In genomic region chr12:53999596-54000104, GRCh38 we compare ENCODE assay signal across 8 cellular contexts. TPM values are rescaled to one million over a fixed set of nuclear protein-coding genes. Genes with fewer than 3 reads are reported as not detected.
DNase-seq lines count a peak whose midpoint lies in the region; ATAC-seq lines count a peak whose summit lies in the region.

No MANE protein-coding gene starts in this region.

- peaks cover 1% of the 10 kb centered on the region for H3K36me3 Mint-ChIP-seq in activated CD8-positive, alpha-beta memory T cell treated with anti-CD3 and anti-CD28 coated beads, Interleukin-2, amount 10 ng/mL, durations not matched to agents 7 days and 5 days

- no peak for ATAC-seq in activated CD8-positive, alpha-beta memory T cell treated with anti-CD3 and anti-CD28 coated beads, Interleukin-2, amount 10 ng/mL, durations not matched to agents 7 days and 5 days
- peak; percentile 27 for ATAC-seq in esophagus mucosa

- H3K27ac Mint-ChIP-seq in activated CD8-positive, alpha-beta memory T cell treated with anti-CD3 and anti-CD28 coated beads, Interleukin-2, amount 10 ng/mL, durations not matched to agents 7 days and 5 days = no peak overlapping the region

- CTCF ChIA-PET in activated CD8-positive, alpha-beta memory T cell treated with anti-CD3 and anti-CD28 coated beads, Interleukin-2, amount 10 ng/mL, durations not matched to agents 7 days and 5 days (lab: Charles Lee) = interaction anchor here (0.6 to 6.1 kb wide), 13 partner anchors 9 to 243 kb away, joined by 3 to 41 read pairs (median 3); partner anchors contain the start of genes HOXC10, HOXC5 and HOXC8

- no peak for DNase-seq in activated CD8-positive, alpha-beta memory T cell treated with anti-CD3 and anti-CD28 coated beads, Interleukin-2, amount 10 ng/mL, durations not matched to agents 7 days and 5 days
- no peak for DNase-seq in activated CD8-positive, alpha-beta memory T cell treated with anti-CD3 and anti-CD28 coated beads, Interleukin-2, amount 50 U/mL, for 4 hours
- peak; percentile 44 for DNase-seq in NCI-H460 (ENCODE audit: extremely low read depth, low read depth)
- DNase-seq in stimulated activated CD8-positive, alpha-beta memory T cell treated with anti-CD3 and anti-CD28 coated beads, Interleukin-4, amount 100 ng/mL, for 48 hours = peak; percentile 54
- no peak for DNase-seq in GOT3 (lab: John Stamatoyannopoulos, UW)
- no peak for DNase-seq in stimulated activated CD4-positive, alpha-beta T cell treated with anti-CD3 and anti-CD28 coated beads, Interleukin-4, amount 100 ng/mL, for 24 hours
- DNase-seq in stimulated activated CD4-positive, alpha-beta T cell treated with anti-CD3 and anti-CD28 coated beads, Interleukin-4, amount 100 ng/mL, for 1 hour = no peak

- H3K4me1 Mint-ChIP-seq in activated CD8-positive, alpha-beta memory T cell treated with anti-CD3 and anti-CD28 coated beads, Interleukin-2, amount 10 ng/mL, durations not matched to agents 7 days and 5 days = peaks cover 14% of the 10 kb centered on the region

- peaks cover 97% of the 10 kb centered on the region for H3K27me3 Mint-ChIP-seq in activated CD8-positive, alpha-beta memory T cell treated with anti-CD3 and anti-CD28 coated beads, Interleukin-2, amount 10 ng/mL, durations not matched to agents 7 days and 5 days

- no peaks in the 10 kb centered on the region for H3K9me3 Mint-ChIP-seq in activated CD8-positive, alpha-beta memory T cell treated with anti-CD3 and anti-CD28 coated beads, Interleukin-2, amount 10 ng/mL, durations not matched to agents 7 days and 5 days (ENCODE audit: low read depth)

- H3K4me3 Mint-ChIP-seq in activated CD8-positive, alpha-beta memory T cell treated with anti-CD3 and anti-CD28 coated beads, Interleukin-2, amount 10 ng/mL, durations not matched to agents 7 days and 5 days = peak overlapping the region; percentile 42

RNA-seq across cellular contexts. Expression of gene HOXC9, which starts 0.3 kb away (rescaled TPM):
- total RNA-seq in activated CD8-positive, alpha-beta memory T cell treated with anti-CD3 and anti-CD28 coated beads, Interleukin-2, amount 10 ng/mL, durations not matched to agents 7 days and 5 days = not detected
- total RNA-seq in NCI-H460 (2014; rRNA removed; shearing (Covaris generic)) = 3.7 and 3.8 TPM in 2 replicates
- polyA plus RNA-seq in NCI-H460 (2014; cell fraction: nucleus; rRNA removed) = 5.1 and 10.1 TPM in 2 replicates
- total RNA-seq in esophagus mucosa = 1.2 TPM

RNA-seq across cellular contexts. Expression of gene HOXC8, which starts 9.1 kb away (rescaled TPM):
- not detected for total RNA-seq in activated CD8-positive, alpha-beta memory T cell treated with anti-CD3 and anti-CD28 coated beads, Interleukin-2, amount 10 ng/mL, durations not matched to agents 7 days and 5 days
- 1.3 and 1.7 TPM in 2 replicates for total RNA-seq in NCI-H460 (2014; rRNA removed; shearing (Covaris generic))
- polyA plus RNA-seq in NCI-H460 (2014; cell fraction: nucleus; rRNA removed) = 0.11 and 1.5 TPM in 2 replicates
- total RNA-seq in esophagus mucosa = 0.48 TPM

RNA-seq across cellular contexts. Expression of gene HOXC10, which starts 14.7 kb away (rescaled TPM):
- total RNA-seq in activated CD8-positive, alpha-beta memory T cell treated with anti-CD3 and anti-CD28 coated beads, Interleukin-2, amount 10 ng/mL, durations not matched to agents 7 days and 5 days = not detected
- 0.59 TPM in 1 of 2 replicates, not detected in the other for total RNA-seq in NCI-H460 (2014; rRNA removed; shearing (Covaris generic))
- polyA plus RNA-seq in NCI-H460 (2014; cell fraction: nucleus; rRNA removed) = 0.95 TPM in 1 of 2 replicates, not detected in the other
- 0.64 TPM for total RNA-seq in esophagus mucosa

RNA-seq across cellular contexts. Expression of gene HOTAIR, which starts 24.9 kb away (rescaled TPM):
- total RNA-seq in activated CD8-positive, alpha-beta memory T cell treated with anti-CD3 and anti-CD28 coated beads, Interleukin-2, amount 10 ng/mL, durations not matched to agents 7 days and 5 days = not detected
- total RNA-seq in NCI-H460 (2014; rRNA removed; shearing (Covaris generic)) = 0.17 TPM in 1 of 2 replicates, not detected in the other
- 0.06 and 0.70 TPM in 2 replicates for polyA plus RNA-seq in NCI-H460 (2014; cell fraction: nucleus; rRNA removed)
- total RNA-seq in esophagus mucosa = not detected

RNA-seq across cellular contexts. Expression of gene HOXC11, which starts 26.7 kb away (rescaled TPM):
- not detected for total RNA-seq in activated CD8-positive, alpha-beta memory T cell treated with anti-CD3 and anti-CD28 coated beads, Interleukin-2, amount 10 ng/mL, durations not matched to agents 7 days and 5 days
- 0.29 and 0.42 TPM in 2 replicates for total RNA-seq in NCI-H460 (2014; rRNA removed; shearing (Covaris generic))
- polyA plus RNA-seq in NCI-H460 (2014; cell fraction: nucleus; rRNA removed) = 0.60 TPM in 1 of 2 replicates, not detected in the other
- total RNA-seq in esophagus mucosa = 0.08 TPM

Comparison
In these comparisons a context has a peak if more than half of its experiments do, and no peak if none do; other contexts are left out.
1. DNase-seq: peak in NCI-H460 (single experiment) and stimulated activated CD8-positive, alpha-beta memory T cell treated with anti-CD3 and anti-CD28 coated beads, Interleukin-4, amount 100 ng/mL, for 48 hours (single experiment); none in activated CD8-positive, alpha-beta memory T cell treated with anti-CD3 and anti-CD28 coated beads, Interleukin-2, amount 10 ng/mL, durations not matched to agents 7 days and 5 days (single experiment), activated CD8-positive, alpha-beta memory T cell treated with anti-CD3 and anti-CD28 coated beads, Interleukin-2, amount 50 U/mL, for 4 hours (single experiment), GOT3 (single experiment), stimulated activated CD4-positive, alpha-beta T cell treated with anti-CD3 and anti-CD28 coated beads, Interleukin-4, amount 100 ng/mL, for 24 hours (single experiment) and stimulated activated CD4-positive, alpha-beta T cell treated with anti-CD3 and anti-CD28 coated beads, Interleukin-4, amount 100 ng/mL, for 1 hour (single experiment).